In the genomic region with DNA sequence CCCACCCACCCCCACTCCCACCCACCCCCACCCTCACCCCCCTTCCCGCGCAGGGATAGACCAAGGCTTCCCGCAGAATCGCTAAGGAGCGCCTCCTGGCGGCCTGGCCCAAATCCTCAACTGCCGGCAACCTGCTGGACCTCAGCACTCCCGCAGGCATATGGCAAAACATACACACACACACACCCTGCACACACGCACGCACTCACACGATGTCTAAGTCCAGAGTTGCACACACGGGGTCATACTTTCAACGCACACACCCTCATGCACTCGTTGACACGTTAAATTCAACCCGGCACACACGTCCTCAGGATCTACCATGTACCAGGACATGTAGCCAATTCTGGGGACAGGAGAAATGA, we compare ENCODE assay signal across 10 cellular contexts. TPM values are rescaled to one million over a fixed set of nuclear protein-coding genes. Genes with fewer than 3 reads are reported as not detected.
DNase-seq lines count a peak whose midpoint lies in the region; ATAC-seq and TF ChIP-seq lines count a peak whose summit lies in the region.
"Had no signal": no experiment of that assay in that cellular context is flagged by ENCODE, and none has a peak within 500 bp of the region (broad histone marks: within the 10 kb centered on the region; RNA-seq: fewer than 3 reads in every experiment).

No MANE protein-coding gene starts in this region.

- peaks cover 8 to 16% (median 15%) of the 10 kb centered on the region in 3 donors for H3K4me1 Mint-ChIP-seq in CD8-positive, alpha-beta memory T cell
- H3K4me1 Mint-ChIP-seq in GM23338, result peaks cover 31% of the 10 kb centered on the region

- no peak overlapping the region for H2AFZ ChIP-seq in GM23338

- no peaks in the 10 kb centered on the region; the same call in 1 of the 2 replicates for H3F3A ChIP-seq in GM23338 (replicated peaks; ENCODE audit: low read depth)

- peaks cover 0 to 44% (median 4%) of the 10 kb centered on the region in 3 donors for H3K36me3 Mint-ChIP-seq in CD8-positive, alpha-beta memory T cell
- H3K36me3 Mint-ChIP-seq in GM23338 (ENCODE audit: low read depth), result no peaks in the 10 kb centered on the region

- peaks cover 4% of the 10 kb centered on the region for H3K27me3 ChIP-seq in CD8-positive, alpha-beta memory T cell (ENCODE audit: insufficient read depth, low read length, poor library complexity, severe bottlenecking)
- H3K27me3 ChIP-seq in GM23338 (ENCODE audit: insufficient read depth), result peaks cover 35% of the 10 kb centered on the region; the same call in 1 of the 2 replicates

- no peaks in the 10 kb centered on the region for H3K36me3 ChIP-seq in CD8-positive, alpha-beta memory T cell (ENCODE audit: insufficient read depth, low read length)
- H3K36me3 ChIP-seq in GM23338 (ENCODE audit: insufficient read depth), result no peaks in the 10 kb centered on the region
- H3K36me3 ChIP-seq: thoracic aorta had no signal

- CTCF ChIA-PET in CD8-positive, alpha-beta memory T cell (lab: Charles Lee), result no interaction called here

- H3K9me3 ChIP-seq in CD8-positive, alpha-beta memory T cell (ENCODE audit: low read length), result no peaks in the 10 kb centered on the region
- H3K9me3 ChIP-seq: body of pancreas, thoracic aorta had no signal

- peaks cover 6% of the 10 kb centered on the region for H4K20me1 ChIP-seq in GM23338 (replicated peaks; ENCODE audit: insufficient read depth)

- H3K4me3 Mint-ChIP-seq in CD8-positive, alpha-beta memory T cell, result peak overlapping the region in 5 of 7 donors; percentile 19 to 66 (median 43)
- peak overlapping the region; percentile 80 for H3K4me3 Mint-ChIP-seq in GM23338

- no peak overlapping the region for H3K27ac ChIP-seq in CD8-positive, alpha-beta memory T cell (ENCODE audit: low read depth, low read length)
- H3K27ac ChIP-seq in GM23338 (ENCODE audit: low read depth) (no peak overlapping the region), VCaP (peak overlapping the region; percentile 74; the same call in 1 of the 2 replicates)
- H3K27ac ChIP-seq: body of pancreas, thoracic aorta had no signal

- POLR2A ChIA-PET in CD8-positive, alpha-beta memory T cell (lab: Charles Lee), result no interaction called here

- no peak overlapping the region for H3K4me3 ChIP-seq in CD8-positive, alpha-beta memory T cell (ENCODE audit: low read length)
- peak overlapping the region; percentile 41; the same call in 1 of the 2 replicates for H3K4me3 ChIP-seq in GM23338
- H3K4me3 ChIP-seq: body of pancreas, thoracic aorta had no signal

- no peaks in the 10 kb centered on the region for H3K79me2 ChIP-seq in GM23338 (replicated peaks; ENCODE audit: insufficient read depth)

- no peaks in the 10 kb centered on the region for H3K9me2 ChIP-seq in GM23338 (ENCODE audit: insufficient read depth)

- H3K4me2 ChIP-seq in GM23338, result 0 out of 2 replicates have a peak overlapping the region, but pooled peaks have one; percentile 62

- H3K4me1 ChIP-seq in CD8-positive, alpha-beta memory T cell (ENCODE audit: insufficient read depth, low read length), result no peaks in the 10 kb centered on the region
- peaks cover 28% of the 10 kb centered on the region for H3K4me1 ChIP-seq in GM23338 (ENCODE audit: insufficient read depth)

- TF ChIP-seq CTCF in GM23338 (conservative IDR thresholded peaks at IDR 0.05; ENCODE audit: low read depth in 2 of 2) (peak; percentile 52 to 75), VCaP (conservative IDR thresholded peaks at IDR 0.05) (peak; percentile 70)

- peaks cover 0 to 6% (median 4%) of the 10 kb centered on the region in 5 donors for H3K9me3 Mint-ChIP-seq in CD8-positive, alpha-beta memory T cell
- no peaks in the 10 kb centered on the region for H3K9me3 Mint-ChIP-seq in GM23338

- no peak for DNase-seq in CD8-positive, alpha-beta memory T cell
- DNase-seq in GM23338 (ENCODE audit: low spot score) (peak; percentile 79), islet precursor cell (peak; percentile 63), GDM1 (lab: John Stamatoyannopoulos, UW) (no peak), SIG-M5 treated with dmso at 0.1 percent for 504 hours (lab: John Stamatoyannopoulos, UW; ENCODE audit: unreplicated experiment) (no peak)
- no peak for DNase-seq in central memory CD4-positive, alpha-beta T cell

- peak overlapping the region in 2 of 8 donors; percentile 1 to 55 for H3K27ac Mint-ChIP-seq in CD8-positive, alpha-beta memory T cell
- H3K27ac Mint-ChIP-seq in GM23338, result no peak overlapping the region

- peak; percentile 40 for ATAC-seq in GM23338
- no peak for ATAC-seq in GM21529 (IDR thresholded peaks at IDR 0.05; ENCODE audit: unreplicated experiment)
- ATAC-seq: body of pancreas had no signal

- H3K27me3 Mint-ChIP-seq in CD8-positive, alpha-beta memory T cell, result peaks cover 50 to 72% of the 10 kb centered on the region in 2 donors
- H3K27me3 Mint-ChIP-seq in GM23338 (ENCODE audit: insufficient read depth, low read depth, poor library complexity), result peaks cover 15% of the 10 kb centered on the region

TF ChIP-seq in GM23338, 12 proteins besides CTCF, POLR2A, EP300 and RAD21 (continues in another document):
- TF ChIP-seq REST (IDR thresholded peaks at IDR 0.05; ENCODE audit: unreplicated experiment), result no peak
- TF ChIP-seq ZNF114 (CRISPR knock-in tag; IDR thresholded peaks at IDR 0.05), result no peak
- TF ChIP-seq NANOG (IDR thresholded peaks at IDR 0.05; ENCODE audit: borderline replicate concordance), result no peak
- no peak for TF ChIP-seq EZH2phosphoT487 (IDR thresholded peaks at IDR 0.05; ENCODE audit: unreplicated experiment)
- TF ChIP-seq ETS1 (IDR thresholded peaks at IDR 0.05), result no peak
- no peak for TF ChIP-seq CREB1 (CRISPR knock-in tag; IDR thresholded peaks at IDR 0.05; ENCODE audit: low read depth)
- TF ChIP-seq EZH2 (IDR thresholded peaks at IDR 0.05; ENCODE audit: low read depth, unreplicated experiment), result no peak

RNA-seq across cellular contexts. Expression of gene CPLX2, which starts 1.7 kb away (rescaled TPM):
- not detected for total RNA-seq in CD8-positive, alpha-beta memory T cell
- not detected for polyA plus RNA-seq in CD8-positive, alpha-beta memory T cell
- total RNA-seq in GM23338 (2014; rRNA removed; shearing (Covaris generic)), result 0.45 and 0.66 TPM in 2 replicates
- 2.1 and 2.3 TPM in 2 replicates for polyA plus RNA-seq in GM23338 (2016; fragmentation: Nextera tagmentation; extraction: Ambion mirVana)
- total RNA-seq: thoracic aorta had no signal

Comparison
In these comparisons a context has a peak if more than half of its experiments do, and no peak if none do; other contexts are left out.
1. DNase-seq: peak in GM23338 (single experiment) and islet precursor cell (single experiment); none in CD8-positive, alpha-beta memory T cell (0 of 5), GDM1 (single experiment), SIG-M5 treated with dmso at 0.1 percent for 504 hours (single experiment) and central memory CD4-positive, alpha-beta T cell (single experiment).